ENCODE assay signal across 22 cellular contexts in genomic region chr6:37321516-37321915, GRCh38. TPM values are rescaled to one million over a fixed set of nuclear protein-coding genes. Genes with fewer than 3 reads are reported as not detected.
A peak's percentile ranks its signal among the peaks of the same experiment; 100 is the strongest.
DNase-seq lines count a peak whose midpoint lies in the region; ATAC-seq and TF ChIP-seq lines count a peak whose summit lies in the region.
"Had no signal": no experiment of that assay in that cellular context is flagged by ENCODE, and none has a peak within 500 bp of the region (broad histone marks: within the 10 kb centered on the region; RNA-seq: fewer than 3 reads in every experiment).

No MANE protein-coding gene starts in this region.

- peaks cover 8% of the 10 kb centered on the region for H3K4me1 Mint-ChIP-seq in activated CD4-positive, alpha-beta T cell treated with anti-CD3 and anti-CD28 coated beads, Interleukin-2, amount 10 ng/mL, durations not matched to agents 7 days and 5 days
- H3K4me1 Mint-ChIP-seq in effector memory CD8-positive, alpha-beta T cell (ENCODE audit: low read depth in 2 of 2), result peaks cover 0 to 3% of the 10 kb centered on the region in 2 donors
- H3K4me1 Mint-ChIP-seq in neural crest cell, result peaks cover 4% of the 10 kb centered on the region

- H3K27ac ChIP-seq in DND-41 (ENCODE audit: low read length), result peak overlapping the region; percentile 3; the same call in 1 of the 2 replicates
- H3K27ac ChIP-seq: A549, brain microvascular endothelial cell, coronary artery had no signal

- peaks cover 68% of the 10 kb centered on the region for H3K36me3 ChIP-seq in DND-41 (ENCODE audit: insufficient read depth, low read length)

- CTCF ChIA-PET in activated CD4-positive, alpha-beta T cell treated with anti-CD3 and anti-CD28 coated beads, Interleukin-2, amount 10 ng/mL, durations not matched to agents 7 days and 5 days (lab: Charles Lee), result no interaction called here

- no peaks in the 10 kb centered on the region for H3K27me3 Mint-ChIP-seq in activated CD4-positive, alpha-beta T cell treated with anti-CD3 and anti-CD28 coated beads, Interleukin-2, amount 10 ng/mL, durations not matched to agents 7 days and 5 days
- H3K27me3 Mint-ChIP-seq in effector memory CD8-positive, alpha-beta T cell, result no peaks in the 10 kb centered on the region
- H3K27me3 Mint-ChIP-seq in neural crest cell (ENCODE audit: low read depth), result no peaks in the 10 kb centered on the region
- H3K27me3 Mint-ChIP-seq: B cell had no signal

- ATAC-seq in DND-41 (ENCODE audit: insufficient read depth, low read depth), result no peak
- ATAC-seq in effector memory CD8-positive, alpha-beta T cell (replicated peaks), result no peak
- ATAC-seq: A549, K562, sciatic nerve had no signal

- H3K9ac ChIP-seq in DND-41 (ENCODE audit: low read depth, low read length), result no peak overlapping the region

- TF ChIP-seq CTCF in DND-41 (IDR thresholded peaks at IDR 0.05; ENCODE audit: borderline replicate concordance, extremely low read depth, low read length, poor library complexity, severe bottlenecking), result no peak
- TF ChIP-seq CTCF in neural crest cell (conservative IDR thresholded peaks at IDR 0.05), result no peak

- POLR2A ChIA-PET in activated CD4-positive, alpha-beta T cell treated with anti-CD3 and anti-CD28 coated beads, Interleukin-2, amount 10 ng/mL, durations not matched to agents 7 days and 5 days (lab: Charles Lee), result no interaction called here

- H3K79me2 ChIP-seq in DND-41 (ENCODE audit: insufficient read depth, low read length), result no peaks in the 10 kb centered on the region

- DNase-seq in activated CD4-positive, alpha-beta T cell treated with anti-CD3 and anti-CD28 coated beads, Interleukin-2, amount 10 ng/mL, durations not matched to agents 7 days and 5 days, result no peak
- no peak for DNase-seq in activated CD4-positive, alpha-beta T cell treated with anti-CD3 and anti-CD28 coated beads, Interleukin-2, amount 50 U/mL, for 1 hour
- DNase-seq in DND-41 (no peak), neural crest cell (ENCODE audit: low read depth, low spot score) (no peak), amniotic stem cell (lab: John Stamatoyannopoulos, UW) (no peak), NCI-H82 (lab: John Stamatoyannopoulos, UW) (no peak), dermis blood vessel endothelial cell (no peak)
- no peak for DNase-seq in effector memory CD8-positive, alpha-beta T cell
- DNase-seq: activated CD4-positive, CD25-positive, alpha-beta regulatory T cell; brain microvascular endothelial cell; Caco-2; foreskin fibroblast; islet precursor cell; mammary epithelial cell; MG63; NCI-H1417 treated with DMSO at 0.1 percent for 48 hours; T1000 had no signal

- H3K27me3 ChIP-seq in DND-41 (ENCODE audit: insufficient read depth, low read length, poor library complexity), result no peaks in the 10 kb centered on the region
- H3K27me3 ChIP-seq: brain microvascular endothelial cell, MG63 had no signal

- peaks cover 10% of the 10 kb centered on the region for H3K36me3 Mint-ChIP-seq in activated CD4-positive, alpha-beta T cell treated with anti-CD3 and anti-CD28 coated beads, Interleukin-2, amount 10 ng/mL, durations not matched to agents 7 days and 5 days (ENCODE audit: low read depth)
- peaks cover 20% of the 10 kb centered on the region for H3K36me3 Mint-ChIP-seq in effector memory CD8-positive, alpha-beta T cell (ENCODE audit: insufficient read depth)
- H3K36me3 Mint-ChIP-seq in neural crest cell (ENCODE audit: low read depth), result peaks cover 3% of the 10 kb centered on the region

- H2AFZ ChIP-seq in DND-41 (ENCODE audit: low read depth, low read length), result no peak overlapping the region

- no peaks in the 10 kb centered on the region for H4K20me1 ChIP-seq in DND-41 (ENCODE audit: insufficient read depth, low read length)

- no peak overlapping the region for H3K4me3 ChIP-seq in DND-41 (ENCODE audit: low read depth in 1 of 2, low read length in 2 of 2)
- H3K4me3 ChIP-seq: A549, coronary artery, K562, MG63 had no signal

- H3K4me1 ChIP-seq in DND-41 (ENCODE audit: insufficient read depth, low read length), result no peaks in the 10 kb centered on the region

- H3K9me3 Mint-ChIP-seq in activated CD4-positive, alpha-beta T cell treated with anti-CD3 and anti-CD28 coated beads, Interleukin-2, amount 10 ng/mL, durations not matched to agents 7 days and 5 days, result no peaks in the 10 kb centered on the region
- no peaks in the 10 kb centered on the region for H3K9me3 Mint-ChIP-seq in effector memory CD8-positive, alpha-beta T cell
- no peaks in the 10 kb centered on the region for H3K9me3 Mint-ChIP-seq in neural crest cell

- no peak overlapping the region for H3K4me2 ChIP-seq in DND-41 (ENCODE audit: insufficient read depth, low read length)
- H3K4me2 ChIP-seq: A549 had no signal

- H3K27ac Mint-ChIP-seq in activated CD4-positive, alpha-beta T cell treated with anti-CD3 and anti-CD28 coated beads, Interleukin-2, amount 10 ng/mL, durations not matched to agents 7 days and 5 days, result peak overlapping the region; percentile 14
- H3K27ac Mint-ChIP-seq in effector memory CD8-positive, alpha-beta T cell, result peak overlapping the region; percentile 13 to 27
- H3K27ac Mint-ChIP-seq in neural crest cell (ENCODE audit: unreplicated experiment), result peak overlapping the region; percentile 38
- H3K27ac Mint-ChIP-seq: B cell had no signal

- H3K4me3 Mint-ChIP-seq in activated CD4-positive, alpha-beta T cell treated with anti-CD3 and anti-CD28 coated beads, Interleukin-2, amount 10 ng/mL, durations not matched to agents 7 days and 5 days, result no peak overlapping the region
- H3K4me3 Mint-ChIP-seq in effector memory CD8-positive, alpha-beta T cell, result no peak overlapping the region
- H3K4me3 Mint-ChIP-seq in neural crest cell, result no peak overlapping the region
- H3K4me3 Mint-ChIP-seq: B cell had no signal

- H3K9me3 ChIP-seq in DND-41 (ENCODE audit: insufficient read depth, low read length, severe bottlenecking), result no peaks in the 10 kb centered on the region
- H3K9me3 ChIP-seq: A549, Caco-2, MG63 had no signal

RNA-seq across cellular contexts. Expression of gene RNF8, which starts 32.3 kb away (rescaled TPM):
- total RNA-seq in activated CD4-positive, alpha-beta T cell treated with anti-CD3 and anti-CD28 coated beads, Interleukin-2, amount 10 ng/mL, durations not matched to agents 7 days and 5 days, result 10 to 100 TPM; 23.1 to 25.2 TPM
- total RNA-seq in neural crest cell (31.6 and 33.3 TPM in 2 replicates), dermis blood vessel endothelial cell (30.8 and 48.1 TPM in 2 replicates)
